In genomic region chr3:119891944-119892721, GRCh38 we compare ENCODE assay signal across 8 cellular contexts.
DNase-seq lines count a peak whose midpoint lies in the region; ATAC-seq, FAIRE-seq and TF ChIP-seq lines count a peak whose summit lies in the region.

No MANE protein-coding gene starts in this region.

- peak; percentile 54 to 80 for TF ChIP-seq RAD21 in K562 (CRISPR knock-in tag; conservative IDR thresholded peaks at IDR 0.05 in 1 of 2, IDR thresholded peaks at IDR 0.05 in 1 of 2)

- FAIRE-seq in RCC 7860 (lab: Jason Lieb, UNC) (peak; percentile 58), K562 (lab: Jason Lieb, UNC) (peak; percentile 73)

- TF ChIP-seq POLR2A in K562 (conservative IDR thresholded peaks at IDR 0.05) (no peak), spleen (IDR thresholded peaks at IDR 0.05) (no peak)

- in situ Hi-C loops in ACHN (cut with HindIII; ENCODE audit: low pct_ligation_motif_present, low pct_unique_long_range_greater_than_20kb, low sequenced_read_pairs) (no loop called here), KBM-7 (cut with MboI; ENCODE audit: low pct_unique_long_range_greater_than_20kb, low sequenced_read_pairs) (no loop called here), K562 (cut with MboI) (loop anchor here (25.0 kb wide), 1 partner anchor 545 kb away; no protein-coding TSS in a partner anchor)

- H3K4me1 ChIP-seq in K562 (replicated peaks in 1 of 2; ENCODE audit: control insufficient read depth in 2 of 2, insufficient read depth in 2 of 2, low read length in 2 of 2) (no peaks in the 10 kb centered on the region), iPS DF 6.9 (ENCODE audit: control insufficient read depth, insufficient read depth, low read length) (no peaks in the 10 kb centered on the region), spleen (peaks cover 0 to 13% (median 9%) of the 10 kb centered on the region in 6 donors)

- POLR2A ChIA-PET in K562 (lab: Yijun Ruan, JAX) = interaction anchor here (0.6 to 1.3 kb wide), 3 partner anchors 15 to 253 kb away, joined by 3 to 4 read pairs (median 3); no protein-coding TSS in a partner anchor

- intact Hi-C loops in K562 (cut with micrococcal nuclease) (loop anchor here (5.0 to 10.0 kb wide), 2 partner anchors 200 to 523 kb away; partner anchors contain the start of gene GSK3B), spleen (cut with DNase I; ENCODE audit: low total_unique reads) (loop anchor here (10.0 kb wide), 2 partner anchors 203 to 663 kb away; partner anchors contain the start of gene GSK3B)

- peaks cover 2% of the 10 kb centered on the region; the same call in 1 of the 3 replicates for H3K36me3 ChIP-seq in K562 (ENCODE audit: control insufficient read depth, insufficient read depth, low read length)
- H3K36me3 ChIP-seq in iPS DF 6.9 (ENCODE audit: control insufficient read depth, insufficient read depth, low read length) = no peaks in the 10 kb centered on the region; the same call in 1 of the 2 replicates
- H3K36me3 ChIP-seq in spleen = peaks cover 0 to 49% (median 4%) of the 10 kb centered on the region in 6 donors

- H3K9me3 ChIP-seq in K562 (replicated peaks; ENCODE audit: control insufficient read depth, insufficient read depth, low read depth, low read length) = no peaks in the 10 kb centered on the region
- no peaks in the 10 kb centered on the region for H3K9me3 ChIP-seq in iPS DF 6.9 (ENCODE audit: control insufficient read depth, insufficient read depth, low read length)
- H3K9me3 ChIP-seq in spleen = peaks cover 0 to 27% (median 21%) of the 10 kb centered on the region in 8 donors

- H2AFZ ChIP-seq in K562 (ENCODE audit: low read depth, low read length) = no peak overlapping the region

- DNase-seq in ACHN = peak; percentile 58
- peak; percentile 76 for DNase-seq in KBM-7
- DNase-seq in RCC 7860 (ENCODE audit: low spot score) = peak; percentile 54
- DNase-seq in K562 (ENCODE audit: extremely low read depth in 1 of 4, low spot score in 3 of 4) = peak; percentile 6 to 62 (median 11)
- DNase-seq in iPS DF 6.9 (ENCODE audit: low read depth, low spot score) = peak; percentile 60
- DNase-seq in spleen = no peak

- no peaks in the 10 kb centered on the region for H3K79me2 ChIP-seq in K562 (ENCODE audit: control insufficient read depth, insufficient read depth, low read length)

- no peak for TF ChIP-seq EP300 in K562 (IDR thresholded peaks at IDR 0.05; ENCODE audit: low read length)

- H3K4me3 ChIP-seq in K562 = no peak overlapping the region
- no peak overlapping the region for H3K4me3 ChIP-seq in iPS DF 6.9 (ENCODE audit: low read length)
- H3K4me3 ChIP-seq in spleen = no peak overlapping the region

- ATAC-seq in K562 (peak; percentile 76), HG03095 (IDR thresholded peaks at IDR 0.05; ENCODE audit: unreplicated experiment) (no peak)

- BruUV-seq in K562 (replicated peaks; lab: Mats Ljungman, UMichigan) = no TSS peak

- WGBS in K562 (ENCODE audit: insufficient coverage, low coverage, missing lambda C conversion rate) = 46% methylated on average over 9 of the region's 10 CpGs
- 100% methylated on average over 1 of the region's 10 CpGs for WGBS in iPS DF 6.9 (ENCODE audit: insufficient coverage, insufficient read length)
- WGBS in spleen, 5 donors = 40 to 50% (median 46%) methylated on average over 10 of the region's 10 CpGs

- H3K27me3 ChIP-seq in K562 (ENCODE audit: control insufficient read depth in 2 of 2, insufficient read depth in 2 of 2, low read length in 2 of 2) (no peaks in the 10 kb centered on the region), iPS DF 6.9 (ENCODE audit: control insufficient read depth, insufficient read depth, low read length) (no peaks in the 10 kb centered on the region), spleen (replicated peaks in 1 of 7) (no peaks in the 10 kb centered on the region)

- TF ChIP-seq CTCF in GM12872 (IDR thresholded peaks at IDR 0.05; ENCODE audit: insufficient read depth, low read depth, low read length) (peak; percentile 66), K562 (IDR thresholded peaks at IDR 0.05 in 2 of 3, conservative IDR thresholded peaks at IDR 0.05 in 1 of 3; ENCODE audit: insufficient read depth in 2 of 3, low read depth in 1 of 3, low read length in 3 of 3) (peak; percentile 38 to 66 (median 57); a peak in 5 of 6 replicates), spleen (IDR thresholded peaks at IDR 0.05 in 8 of 11, conservative IDR thresholded peaks at IDR 0.05 in 3 of 11) (peak; percentile 9 to 66 (median 54))

- H3K4me2 ChIP-seq in K562 (ENCODE audit: insufficient read depth, low read length) = no peak overlapping the region

- H3K27ac ChIP-seq in K562 (ENCODE audit: extremely low read depth, low read depth, low read length) (no peak overlapping the region), iPS DF 6.9 (ENCODE audit: low read length) (no peak overlapping the region), spleen (peak overlapping the region in 1 of 8 donors; percentile 6)

- no peaks in the 10 kb centered on the region for H4K20me1 ChIP-seq in K562 (replicated peaks; ENCODE audit: control insufficient read depth, insufficient read depth, low read length)

- H3K9me1 ChIP-seq in K562 (ENCODE audit: control insufficient read depth, insufficient read depth, low read length) = no peaks in the 10 kb centered on the region

- H3K9ac ChIP-seq in K562 (ENCODE audit: insufficient read depth in 1 of 2, low read depth in 2 of 2, low read length in 2 of 2) = no peak overlapping the region

- CTCF ChIA-PET in K562 (lab: Yijun Ruan, JAX; ENCODE audit: low intra/inter-chr PET ratio) = interaction anchor here (1.3 to 1.5 kb wide), 2 partner anchors 291 to 667 kb away, joined by 3 to 5 read pairs; no protein-coding TSS in a partner anchor

TF ChIP-seq in K562, 482 proteins besides CTCF, POLR2A, EP300 and RAD21 (continues in another document):
- 0 out of 2 replicates have a peak, but pooled peaks have one; percentile 25 for TF ChIP-seq DEAF1 (CRISPR knock-in tag; IDR thresholded peaks at IDR 0.05)
- TF ChIP-seq CHAMP1 (IDR thresholded peaks at IDR 0.05) = 0 out of 2 replicates have a peak, but pooled peaks have one; percentile 25
- TF ChIP-seq E2F6 (IDR thresholded peaks at IDR 0.05; ENCODE audit: borderline replicate concordance in 1 of 2, extremely low read depth in 1 of 2, insufficient read depth in 1 of 2, insufficient read length in 1 of 2, low read depth in 1 of 2, low read length in 1 of 2, poor library complexity in 1 of 2, severe bottlenecking in 1 of 2) = no peak
- no peak for TF ChIP-seq MLLT1 (IDR thresholded peaks at IDR 0.05)
- TF ChIP-seq LEF1 (IDR thresholded peaks at IDR 0.05) = no peak
- no peak for TF ChIP-seq CGGBP1 (CRISPR knock-in tag; IDR thresholded peaks at IDR 0.05)
- no peak for TF ChIP-seq ZSCAN29 (IDR thresholded peaks at IDR 0.05)
